ENCODE assay signal across 1 cellular context in genomic region chr19:12891553-12892021, GRCh38.
TF ChIP-seq lines count a peak whose summit lies in the region.

No MANE protein-coding gene starts in this region.

TF ChIP-seq in GM23338, 12 proteins besides CTCF, POLR2A, EP300 and RAD21 (continued from another document):
- TF ChIP-seq, protein P1, sequence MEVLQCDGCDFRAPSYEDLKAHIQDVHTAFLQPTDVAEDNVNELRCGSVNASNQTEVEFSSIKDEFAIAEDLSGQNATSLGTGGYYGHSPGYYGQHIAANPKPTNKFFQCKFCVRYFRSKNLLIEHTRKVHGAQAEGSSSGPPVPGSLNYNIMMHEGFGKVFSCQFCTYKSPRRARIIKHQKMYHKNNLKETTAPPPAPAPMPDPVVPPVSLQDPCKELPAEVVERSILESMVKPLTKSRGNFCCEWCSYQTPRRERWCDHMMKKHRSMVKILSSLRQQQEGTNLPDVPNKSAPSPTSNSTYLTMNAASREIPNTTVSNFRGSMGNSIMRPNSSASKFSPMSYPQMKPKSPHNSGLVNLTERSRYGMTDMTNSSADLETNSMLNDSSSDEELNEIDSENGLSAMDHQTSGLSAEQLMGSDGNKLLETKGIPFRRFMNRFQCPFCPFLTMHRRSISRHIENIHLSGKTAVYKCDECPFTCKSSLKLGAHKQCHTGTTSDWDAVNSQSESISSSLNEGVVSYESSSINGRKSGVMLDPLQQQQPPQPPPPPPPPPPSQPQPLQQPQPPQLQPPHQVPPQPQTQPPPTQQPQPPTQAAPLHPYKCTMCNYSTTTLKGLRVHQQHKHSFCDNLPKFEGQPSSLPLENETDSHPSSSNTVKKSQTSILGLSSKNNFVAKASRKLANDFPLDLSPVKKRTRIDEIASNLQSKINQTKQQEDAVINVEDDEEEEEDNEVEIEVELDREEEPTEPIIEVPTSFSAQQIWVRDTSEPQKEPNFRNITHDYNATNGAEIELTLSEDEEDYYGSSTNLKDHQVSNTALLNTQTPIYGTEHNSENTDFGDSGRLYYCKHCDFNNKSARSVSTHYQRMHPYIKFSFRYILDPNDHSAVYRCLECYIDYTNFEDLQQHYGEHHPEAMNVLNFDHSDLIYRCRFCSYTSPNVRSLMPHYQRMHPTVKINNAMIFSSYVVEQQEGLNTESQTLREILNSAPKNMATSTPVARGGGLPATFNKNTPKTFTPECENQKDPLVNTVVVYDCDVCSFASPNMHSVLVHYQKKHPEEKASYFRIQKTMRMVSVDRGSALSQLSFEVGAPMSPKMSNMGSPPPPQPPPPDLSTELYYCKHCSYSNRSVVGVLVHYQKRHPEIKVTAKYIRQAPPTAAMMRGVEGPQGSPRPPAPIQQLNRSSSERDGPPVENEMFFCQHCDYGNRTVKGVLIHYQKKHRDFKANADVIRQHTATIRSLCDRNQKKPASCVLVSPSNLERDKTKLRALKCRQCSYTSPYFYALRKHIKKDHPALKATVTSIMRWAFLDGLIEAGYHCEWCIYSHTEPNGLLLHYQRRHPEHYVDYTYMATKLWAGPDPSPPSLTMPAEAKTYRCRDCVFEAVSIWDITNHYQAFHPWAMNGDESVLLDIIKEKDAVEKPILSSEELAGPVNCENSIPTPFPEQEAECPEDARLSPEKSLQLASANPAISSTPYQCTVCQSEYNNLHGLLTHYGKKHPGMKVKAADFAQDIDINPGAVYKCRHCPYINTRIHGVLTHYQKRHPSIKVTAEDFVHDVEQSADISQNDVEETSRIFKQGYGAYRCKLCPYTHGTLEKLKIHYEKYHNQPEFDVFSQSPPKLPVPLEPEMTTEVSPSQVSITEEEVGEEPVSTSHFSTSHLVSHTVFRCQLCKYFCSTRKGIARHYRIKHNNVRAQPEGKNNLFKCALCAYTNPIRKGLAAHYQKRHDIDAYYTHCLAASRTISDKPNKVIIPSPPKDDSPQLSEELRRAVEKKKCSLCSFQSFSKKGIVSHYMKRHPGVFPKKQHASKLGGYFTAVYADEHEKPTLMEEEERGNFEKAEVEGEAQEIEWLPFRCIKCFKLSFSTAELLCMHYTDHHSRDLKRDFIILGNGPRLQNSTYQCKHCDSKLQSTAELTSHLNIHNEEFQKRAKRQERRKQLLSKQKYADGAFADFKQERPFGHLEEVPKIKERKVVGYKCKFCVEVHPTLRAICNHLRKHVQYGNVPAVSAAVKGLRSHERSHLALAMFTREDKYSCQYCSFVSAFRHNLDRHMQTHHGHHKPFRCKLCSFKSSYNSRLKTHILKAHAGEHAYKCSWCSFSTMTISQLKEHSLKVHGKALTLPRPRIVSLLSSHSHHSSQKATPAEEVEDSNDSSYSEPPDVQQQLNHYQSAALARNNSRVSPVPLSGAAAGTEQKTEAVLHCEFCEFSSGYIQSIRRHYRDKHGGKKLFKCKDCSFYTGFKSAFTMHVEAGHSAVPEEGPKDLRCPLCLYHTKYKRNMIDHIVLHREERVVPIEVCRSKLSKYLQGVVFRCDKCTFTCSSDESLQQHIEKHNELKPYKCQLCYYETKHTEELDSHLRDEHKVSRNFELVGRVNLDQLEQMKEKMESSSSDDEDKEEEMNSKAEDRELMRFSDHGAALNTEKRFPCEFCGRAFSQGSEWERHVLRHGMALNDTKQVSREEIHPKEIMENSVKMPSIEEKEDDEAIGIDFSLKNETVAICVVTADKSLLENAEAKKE (CRISPR knock-in tag; IDR thresholded peaks at IDR 0.05) = no peak
